Comparison of ENCODE assay signal across 8 cellular contexts in genomic region chr3:183099026-183099837, GRCh38. TPM values are rescaled to one million over a fixed set of nuclear protein-coding genes. Genes with fewer than 3 reads are reported as not detected.
DNase-seq lines count a peak whose midpoint lies in the region; ATAC-seq and TF ChIP-seq lines count a peak whose summit lies in the region.

TSS of gene MCCC1 (minus strand) at chr3:183099496. CDS start at chr3:183099440, 56 bp downstream.

- H3K36me3 Mint-ChIP-seq in dendritic cell treated with granulocyte-macrophage colony-stimulating factor and Interleukin-4, amounts not matched to agents 40 ng/mL and 50 ng/mL, for 4 days (ENCODE audit: low read depth), result peaks cover 20% of the 10 kb centered on the region

- peak within 1 kb of the TSS; percentile 72 for H3K4me3 ChIP-seq in BJ (ENCODE audit: low read depth, low read length)

- CTCF ChIA-PET in BJ (lab: Yijun Ruan, JAX), result interaction anchor here (0.8 to 1.6 kb wide), 4 partner anchors 9 to 190 kb away, joined by 3 to 5 read pairs (median 3); no protein-coding TSS in a partner anchor

- ATAC-seq in GM19324 (IDR thresholded peaks at IDR 0.05; ENCODE audit: low FRiP score, unreplicated experiment) (peak; percentile 100), HG03469 (IDR thresholded peaks at IDR 0.05; ENCODE audit: unreplicated experiment) (peak; percentile 98), left lobe of liver (peak; percentile 96)

- DNase-seq in BJ (ENCODE audit: low read depth) (peak; percentile 94), NCI-H748 (lab: John Stamatoyannopoulos, UW; ENCODE audit: unreplicated experiment) (peak; percentile 96), left lobe of liver (ENCODE audit: low spot score) (peak; percentile 99)
- DNase-seq in activated CD4-positive, alpha-beta T cell treated with anti-CD3 and anti-CD28 coated beads, Interleukin-2, amount 50 U/mL, for 24 hours (ENCODE audit: low read depth in 1 of 2, low spot score in 1 of 2), result peak; percentile 92 to 98
- peak; percentile 96 for DNase-seq in stimulated activated CD4-positive, alpha-beta T cell treated with anti-CD3 and anti-CD28 coated beads, Interleukin-2, amount 100 ng/mL, for 4 hours (ENCODE audit: low read depth)

- no peaks in the 10 kb centered on the region for H3K9me3 Mint-ChIP-seq in dendritic cell treated with granulocyte-macrophage colony-stimulating factor and Interleukin-4, amounts not matched to agents 40 ng/mL and 50 ng/mL, for 4 days

- no peaks in the 10 kb centered on the region for H3K27me3 ChIP-seq in BJ (ENCODE audit: control insufficient read depth, insufficient read depth, low read length)

- peak within 1 kb of the TSS; percentile 98 for H3K27ac Mint-ChIP-seq in dendritic cell treated with granulocyte-macrophage colony-stimulating factor and Interleukin-4, amounts not matched to agents 40 ng/mL and 50 ng/mL, for 4 days

- H3K4me3 Mint-ChIP-seq in dendritic cell treated with granulocyte-macrophage colony-stimulating factor and Interleukin-4, amounts not matched to agents 40 ng/mL and 50 ng/mL, for 4 days, result peak within 1 kb of the TSS; percentile 93

- peaks cover 33% of the 10 kb centered on the region for H3K4me1 Mint-ChIP-seq in dendritic cell treated with granulocyte-macrophage colony-stimulating factor and Interleukin-4, amounts not matched to agents 40 ng/mL and 50 ng/mL, for 4 days (ENCODE audit: low read depth)

- no peaks in the 10 kb centered on the region for H3K27me3 Mint-ChIP-seq in dendritic cell treated with granulocyte-macrophage colony-stimulating factor and Interleukin-4, amounts not matched to agents 40 ng/mL and 50 ng/mL, for 4 days

- POLR2A ChIA-PET in BJ (lab: Charles Lee), result no interaction called here

- H3K36me3 ChIP-seq in BJ (ENCODE audit: control insufficient read depth, insufficient read depth, low read length), result no peaks in the 10 kb centered on the region

- intact Hi-C loops in dendritic cell treated with granulocyte-macrophage colony-stimulating factor and Interleukin-4, amounts not matched to agents 40 ng/mL and 50 ng/mL, for 4 days (cut with micrococcal nuclease), result loop anchor here (10.0 kb wide), 1 partner anchor 174 kb away; no protein-coding TSS in a partner anchor

- TF ChIP-seq CTCF in BJ (IDR thresholded peaks at IDR 0.05; ENCODE audit: insufficient read depth, low read depth, low read length), result no peak

RNA-seq across cellular contexts. Expression of gene MCCC1, which starts in this region (rescaled TPM):
- polyA plus RNA-seq in BJ (2011; rRNA removed), result 12.5 and 16.7 TPM in 2 replicates
- 12.7 and 12.8 TPM in 2 replicates for polyA minus RNA-seq in BJ (2011; rRNA and poly(A)+ RNA removed)
- 46.1 TPM for total RNA-seq in left lobe of liver

Comparison
In these comparisons a context has a peak if more than half of its experiments do, and no peak if none do; other contexts are left out.
1. Peak in every context shown above with its lines: DNase-seq, ATAC-seq and H3K4me3 ChIP-seq.